Comparison of ENCODE assay signal across 1 cellular context in the genomic region with DNA sequence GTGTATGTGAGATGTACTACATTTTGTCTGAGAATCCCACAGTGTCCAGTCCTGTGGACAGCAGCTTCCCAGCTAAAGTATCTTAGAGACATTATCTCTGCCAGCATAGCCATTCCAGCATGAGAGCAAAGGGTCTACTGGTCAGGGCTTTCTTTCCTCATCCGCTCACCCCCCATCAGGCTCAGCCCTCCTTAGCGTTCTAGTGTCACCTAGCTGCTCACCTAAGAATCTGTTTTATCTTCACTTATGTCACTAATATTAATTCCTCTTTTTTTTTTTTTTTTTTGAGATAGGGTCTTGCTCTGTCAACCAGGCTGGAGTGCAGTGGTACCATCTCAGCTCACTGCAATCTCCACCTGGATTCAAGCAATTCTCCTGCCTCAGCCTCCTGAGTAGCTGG.
TF ChIP-seq lines count a peak whose summit lies in the region.

No MANE protein-coding gene starts in this region.

TF ChIP-seq in GM12878, 131 proteins besides CTCF, POLR2A, EP300 and RAD21:
- no peak for TF ChIP-seq NR2C1 (IDR thresholded peaks at IDR 0.05)
- TF ChIP-seq, protein P1, sequence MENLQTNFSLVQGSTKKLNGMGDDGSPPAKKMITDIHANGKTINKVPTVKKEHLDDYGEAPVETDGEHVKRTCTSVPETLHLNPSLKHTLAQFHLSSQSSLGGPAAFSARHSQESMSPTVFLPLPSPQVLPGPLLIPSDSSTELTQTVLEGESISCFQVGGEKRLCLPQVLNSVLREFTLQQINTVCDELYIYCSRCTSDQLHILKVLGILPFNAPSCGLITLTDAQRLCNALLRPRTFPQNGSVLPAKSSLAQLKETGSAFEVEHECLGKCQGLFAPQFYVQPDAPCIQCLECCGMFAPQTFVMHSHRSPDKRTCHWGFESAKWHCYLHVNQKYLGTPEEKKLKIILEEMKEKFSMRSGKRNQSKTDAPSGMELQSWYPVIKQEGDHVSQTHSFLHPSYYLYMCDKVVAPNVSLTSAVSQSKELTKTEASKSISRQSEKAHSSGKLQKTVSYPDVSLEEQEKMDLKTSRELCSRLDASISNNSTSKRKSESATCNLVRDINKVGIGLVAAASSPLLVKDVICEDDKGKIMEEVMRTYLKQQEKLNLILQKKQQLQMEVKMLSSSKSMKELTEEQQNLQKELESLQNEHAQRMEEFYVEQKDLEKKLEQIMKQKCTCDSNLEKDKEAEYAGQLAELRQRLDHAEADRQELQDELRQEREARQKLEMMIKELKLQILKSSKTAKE (IDR thresholded peaks at IDR 0.05; ENCODE audit: low read depth, poor library complexity, severe bottlenecking): no peak
- no peak for TF ChIP-seq POLR2AphosphoS5 (IDR thresholded peaks at IDR 0.05; ENCODE audit: low read length)
- no peak for TF ChIP-seq LARP7 (IDR thresholded peaks at IDR 0.05)
- TF ChIP-seq, protein P2, sequence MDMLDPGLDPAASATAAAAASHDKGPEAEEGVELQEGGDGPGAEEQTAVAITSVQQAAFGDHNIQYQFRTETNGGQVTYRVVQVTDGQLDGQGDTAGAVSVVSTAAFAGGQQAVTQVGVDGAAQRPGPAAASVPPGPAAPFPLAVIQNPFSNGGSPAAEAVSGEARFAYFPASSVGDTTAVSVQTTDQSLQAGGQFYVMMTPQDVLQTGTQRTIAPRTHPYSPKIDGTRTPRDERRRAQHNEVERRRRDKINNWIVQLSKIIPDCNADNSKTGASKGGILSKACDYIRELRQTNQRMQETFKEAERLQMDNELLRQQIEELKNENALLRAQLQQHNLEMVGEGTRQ (IDR thresholded peaks at IDR 0.05; ENCODE audit: borderline replicate concordance, low read depth, low read length): no peak
- no peak for TF ChIP-seq CBFB (IDR thresholded peaks at IDR 0.05; ENCODE audit: low read depth)
- no peak for TF ChIP-seq TCF12 (IDR thresholded peaks at IDR 0.05; ENCODE audit: low read depth, low read length)
- TF ChIP-seq, protein P3, sequence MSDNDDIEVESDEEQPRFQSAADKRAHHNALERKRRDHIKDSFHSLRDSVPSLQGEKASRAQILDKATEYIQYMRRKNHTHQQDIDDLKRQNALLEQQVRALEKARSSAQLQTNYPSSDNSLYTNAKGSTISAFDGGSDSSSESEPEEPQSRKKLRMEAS (IDR thresholded peaks at IDR 0.05; ENCODE audit: low read depth, low read length): no peak
- TF ChIP-seq NR2C2 (IDR thresholded peaks at IDR 0.05; ENCODE audit: borderline replicate concordance, control insufficient read depth, insufficient read length, low read depth): no peak
- TF ChIP-seq, protein P4, sequence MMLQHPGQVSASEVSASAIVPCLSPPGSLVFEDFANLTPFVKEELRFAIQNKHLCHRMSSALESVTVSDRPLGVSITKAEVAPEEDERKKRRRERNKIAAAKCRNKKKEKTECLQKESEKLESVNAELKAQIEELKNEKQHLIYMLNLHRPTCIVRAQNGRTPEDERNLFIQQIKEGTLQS (IDR thresholded peaks at IDR 0.05; ENCODE audit: borderline replicate concordance, extremely low read depth, low read depth, low read length): no peak
